ENCODE assay signal across 24 cellular contexts in genomic region chr2:96884299-96885156, GRCh38. TPM values are rescaled to one million over a fixed set of nuclear protein-coding genes. Genes with fewer than 3 reads are reported as not detected.
DNase-seq lines count a peak whose midpoint lies in the region; ATAC-seq and TF ChIP-seq lines count a peak whose summit lies in the region.
"Had no signal": no experiment of that assay in that cellular context is flagged by ENCODE, and none has a peak within 500 bp of the region (broad histone marks: within the 10 kb centered on the region; RNA-seq: fewer than 3 reads in every experiment).

No MANE protein-coding gene starts in this region.

- CTCF ChIA-PET in MCF 10A (lab: Yijun Ruan, JAX), result interaction anchor here (1.0 to 3.5 kb wide), 4 partner anchors 9 to 66 kb away, joined by 3 to 19 read pairs (median 6); no protein-coding TSS in a partner anchor

- no peak overlapping the region for H2BK5ac ChIP-seq in mesenchymal stem cell (ENCODE audit: low read depth, low read length, poor library complexity, severe bottlenecking)

- no peak overlapping the region for H3K4me3 Mint-ChIP-seq in activated naive CD8-positive, alpha-beta T cell treated with anti-CD3 and anti-CD28 coated beads, Interleukin-2, amount 10 ng/mL, durations not matched to agents 7 days and 5 days
- no peak overlapping the region for H3K4me3 Mint-ChIP-seq in activated naive CD8-positive, alpha-beta T cell treated with anti-CD3 and anti-CD28 coated beads for 36 hours
- no peak overlapping the region for H3K4me3 Mint-ChIP-seq in MCF 10A (ENCODE audit: unreplicated experiment)
- H3K4me3 Mint-ChIP-seq: activated naive CD4-positive, alpha-beta T cell treated with anti-CD3 and anti-CD28 coated beads, Interleukin-2, amount 10 ng/mL, durations not matched to agents 7 days and 5 days; stimulated activated naive CD8-positive, alpha-beta T cell treated with anti-CD3 and anti-CD28 coated beads, Interleukin-15, Interleukin-2, amounts not matched to agents 100 ng/mL and 50 ng/mL, for 24 hours had no signal

- peaks cover 1% of the 10 kb centered on the region for H3K4me1 ChIP-seq in mesenchymal stem cell (ENCODE audit: control insufficient read depth, insufficient read depth, low read depth, low read length)

- H2AK5ac ChIP-seq in mesenchymal stem cell (ENCODE audit: low read length, severe bottlenecking), result no peak overlapping the region

- no peaks in the 10 kb centered on the region for H3K4me1 Mint-ChIP-seq in activated naive CD8-positive, alpha-beta T cell treated with anti-CD3 and anti-CD28 coated beads, Interleukin-2, amount 10 ng/mL, durations not matched to agents 7 days and 5 days
- no peaks in the 10 kb centered on the region for H3K4me1 Mint-ChIP-seq in activated naive CD8-positive, alpha-beta T cell treated with anti-CD3 and anti-CD28 coated beads for 36 hours
- H3K4me1 Mint-ChIP-seq in MCF 10A (ENCODE audit: insufficient read depth, unreplicated experiment), result peaks cover 23% of the 10 kb centered on the region

- no peak overlapping the region for H3K23ac ChIP-seq in mesenchymal stem cell (ENCODE audit: low read length in 2 of 2)

- peak overlapping the region; percentile 22 for H4K91ac ChIP-seq in mesenchymal stem cell (ENCODE audit: low read length)

- H3K27ac Mint-ChIP-seq in activated naive CD8-positive, alpha-beta T cell treated with anti-CD3 and anti-CD28 coated beads, Interleukin-2, amount 10 ng/mL, durations not matched to agents 7 days and 5 days, result peak overlapping the region; percentile 22
- no peak overlapping the region for H3K27ac Mint-ChIP-seq in activated naive CD8-positive, alpha-beta T cell treated with anti-CD3 and anti-CD28 coated beads for 36 hours
- no peak overlapping the region for H3K27ac Mint-ChIP-seq in MCF 10A (ENCODE audit: low read depth, unreplicated experiment)
- H3K27ac Mint-ChIP-seq: activated naive CD4-positive, alpha-beta T cell treated with anti-CD3 and anti-CD28 coated beads, Interleukin-2, amount 10 ng/mL, durations not matched to agents 7 days and 5 days; stimulated activated naive CD8-positive, alpha-beta T cell treated with anti-CD3 and anti-CD28 coated beads, Interleukin-15, Interleukin-2, amounts not matched to agents 100 ng/mL and 50 ng/mL, for 24 hours had no signal

- no peak overlapping the region for H3K4me2 ChIP-seq in mesenchymal stem cell (ENCODE audit: low read length, poor library complexity, severe bottlenecking)
- H3K4me2 ChIP-seq: hepatocyte had no signal

- peak overlapping the region in 1 of 2 experiments; percentile 24 for H3K4ac ChIP-seq in mesenchymal stem cell (ENCODE audit: low read depth in 1 of 2, low read length in 2 of 2)

- ATAC-seq in activated naive CD8-positive, alpha-beta T cell treated with anti-CD3 and anti-CD28 coated beads, Interleukin-2, amount 10 ng/mL, durations not matched to agents 7 days and 5 days (ENCODE audit: low read depth), result no peak
- ATAC-seq in GM18519 (IDR thresholded peaks at IDR 0.05; ENCODE audit: low FRiP score, unreplicated experiment) (no peak), left colon (no peak)

- WGBS in mesenchymal stem cell, result 86% methylated on average over 21 of the region's 21 CpGs

- no peak for TF ChIP-seq CTCF in MCF 10A (IDR thresholded peaks at IDR 0.05; ENCODE audit: unreplicated experiment)

- no peak overlapping the region for H2BK12ac ChIP-seq in mesenchymal stem cell (ENCODE audit: low read length in 2 of 2)

- no peaks in the 10 kb centered on the region for H3K9me3 Mint-ChIP-seq in activated naive CD8-positive, alpha-beta T cell treated with anti-CD3 and anti-CD28 coated beads, Interleukin-2, amount 10 ng/mL, durations not matched to agents 7 days and 5 days
- no peaks in the 10 kb centered on the region for H3K9me3 Mint-ChIP-seq in activated naive CD8-positive, alpha-beta T cell treated with anti-CD3 and anti-CD28 coated beads for 36 hours
- no peaks in the 10 kb centered on the region for H3K9me3 Mint-ChIP-seq in MCF 10A (ENCODE audit: unreplicated experiment)
- H3K9me3 Mint-ChIP-seq: activated naive CD4-positive, alpha-beta T cell treated with anti-CD3 and anti-CD28 coated beads, Interleukin-2, amount 10 ng/mL, durations not matched to agents 7 days and 5 days; stimulated activated naive CD8-positive, alpha-beta T cell treated with anti-CD3 and anti-CD28 coated beads, Interleukin-15, Interleukin-2, amounts not matched to agents 100 ng/mL and 50 ng/mL, for 24 hours had no signal

- no TSS peak for BruUV-seq in MCF 10A (replicated peaks; lab: Mats Ljungman, UMichigan)

- no peak for DNase-seq in activated naive CD8-positive, alpha-beta T cell treated with anti-CD3 and anti-CD28 coated beads, Interleukin-2, amount 10 ng/mL, durations not matched to agents 7 days and 5 days
- DNase-seq in activated naive CD8-positive, alpha-beta T cell treated with anti-CD3 and anti-CD28 coated beads for 36 hours, result no peak
- DNase-seq in MCF 10A (ENCODE audit: unreplicated experiment), result peak; percentile 80
- DNase-seq in mesenchymal stem cell, result no peak
- DNase-seq in posterior vena cava (ENCODE audit: low spot score), result no peak
- DNase-seq in left colon, result no peak
- DNase-seq in NCI-H510A (lab: John Stamatoyannopoulos, UW), result no peak
- DNase-seq: activated CD4-positive, alpha-beta T cell treated with anti-CD3 and anti-CD28 coated beads for 4 hours; activated naive CD4-positive, alpha-beta T cell treated with anti-CD3 and anti-CD28 coated beads, Interleukin-2, amount 10 ng/mL, durations not matched to agents 7 days and 5 days; COR-L47; effector CD4-positive, alpha-beta T cell; NCI-H1436 treated with DMSO at 0.1 percent for 48 hours; NCI-H2171 treated with DMSO at 0.1 percent for 48 hours; NCI-H748 treated with DMSO at 0.1 percent for 48 hours; OCI-M1; retina; stimulated activated CD4-positive, alpha-beta T cell treated with anti-CD3 and anti-CD28 coated beads, Interleukin-12 subunit alpha, Interleukin-12 subunit beta, amount 100 ng/mL, for 4 hours; stimulated activated CD4-positive, alpha-beta T cell treated with anti-CD3 and anti-CD28 coated beads, Interleukin-4, amount 100 ng/mL, for 4 hours; T-helper 1 cell; thyroid gland had no signal

- no peak overlapping the region for H2BK15ac ChIP-seq in mesenchymal stem cell (ENCODE audit: low read depth, poor library complexity, severe bottlenecking)

- H3K27me3 Mint-ChIP-seq in activated naive CD8-positive, alpha-beta T cell treated with anti-CD3 and anti-CD28 coated beads, Interleukin-2, amount 10 ng/mL, durations not matched to agents 7 days and 5 days, result no peaks in the 10 kb centered on the region
- H3K27me3 Mint-ChIP-seq in activated naive CD8-positive, alpha-beta T cell treated with anti-CD3 and anti-CD28 coated beads for 36 hours, result no peaks in the 10 kb centered on the region
- H3K27me3 Mint-ChIP-seq in MCF 10A (ENCODE audit: insufficient read depth, unreplicated experiment), result no peaks in the 10 kb centered on the region
- H3K27me3 Mint-ChIP-seq: stimulated activated naive CD8-positive, alpha-beta T cell treated with anti-CD3 and anti-CD28 coated beads, Interleukin-15, Interleukin-2, amounts not matched to agents 100 ng/mL and 50 ng/mL, for 24 hours had no signal

- no peaks in the 10 kb centered on the region for H3K36me3 ChIP-seq in mesenchymal stem cell (ENCODE audit: control insufficient read depth in 1 of 2, insufficient read depth in 2 of 2, low read depth in 1 of 2, low read length in 2 of 2)
- H3K36me3 ChIP-seq: ascending aorta, thyroid gland had no signal

- no peaks in the 10 kb centered on the region for H3K79me1 ChIP-seq in mesenchymal stem cell (replicated peaks; ENCODE audit: low read length, poor library complexity, severe bottlenecking)

- H3K27me3 ChIP-seq in mesenchymal stem cell (ENCODE audit: control insufficient read depth in 1 of 2, insufficient read depth in 1 of 2, low read length in 2 of 2), result peaks cover 24 to 29% of the 10 kb centered on the region in 2 experiments
- H3K27me3 ChIP-seq: ascending aorta, hepatocyte, thyroid gland had no signal

- H3K9ac ChIP-seq in mesenchymal stem cell (ENCODE audit: low read length), result no peak overlapping the region

- H2BK120ac ChIP-seq in mesenchymal stem cell (ENCODE audit: low read depth, low read length), result no peak overlapping the region

- no peak overlapping the region for H3K27ac ChIP-seq in mesenchymal stem cell (ENCODE audit: low read length, poor library complexity, severe bottlenecking)
- H3K27ac ChIP-seq: ascending aorta, hepatocyte, thyroid gland had no signal

- H3K4me3 ChIP-seq in mesenchymal stem cell (ENCODE audit: insufficient read depth in 1 of 2, low read depth in 1 of 2, low read length in 2 of 2), result no peak overlapping the region
- H3K4me3 ChIP-seq: ascending aorta, hepatocyte, thyroid gland had no signal

- no peaks in the 10 kb centered on the region for H3K9me3 ChIP-seq in mesenchymal stem cell (ENCODE audit: control insufficient read depth, low read length)
- H3K9me3 ChIP-seq: ascending aorta, thyroid gland had no signal

- H2AFZ ChIP-seq in mesenchymal stem cell (ENCODE audit: low read depth, low read length), result no peak overlapping the region
- H2AFZ ChIP-seq: hepatocyte had no signal

- POLR2A ChIA-PET in activated naive CD8-positive, alpha-beta T cell treated with anti-CD3 and anti-CD28 coated beads, Interleukin-2, amount 10 ng/mL, durations not matched to agents 7 days and 5 days (lab: Charles Lee), result interaction anchor here (0.6 kb wide), 1 partner anchor 111 kb away, joined by 5 read pairs; no protein-coding TSS in a partner anchor
- POLR2A ChIA-PET in MCF 10A (lab: Yijun Ruan, JAX), result interaction anchor here (0.9 to 1.4 kb wide), 3 partner anchors 13 to 26 kb away, joined by 3 to 7 read pairs (median 5); partner anchors contain the start of gene ANKRD39

- H3K14ac ChIP-seq in mesenchymal stem cell (ENCODE audit: low read length in 2 of 2), result no peak overlapping the region

- H3K18ac ChIP-seq in mesenchymal stem cell (ENCODE audit: low read depth in 1 of 2, low read length in 2 of 2), result peak overlapping the region in 1 of 2 experiments; percentile 8

- no peaks in the 10 kb centered on the region for H3K36me3 Mint-ChIP-seq in activated naive CD8-positive, alpha-beta T cell treated with anti-CD3 and anti-CD28 coated beads, Interleukin-2, amount 10 ng/mL, durations not matched to agents 7 days and 5 days
- no peaks in the 10 kb centered on the region for H3K36me3 Mint-ChIP-seq in activated naive CD8-positive, alpha-beta T cell treated with anti-CD3 and anti-CD28 coated beads for 36 hours
- no peaks in the 10 kb centered on the region for H3K36me3 Mint-ChIP-seq in MCF 10A (ENCODE audit: insufficient read depth, unreplicated experiment)
- H3K36me3 Mint-ChIP-seq: activated naive CD4-positive, alpha-beta T cell treated with anti-CD3 and anti-CD28 coated beads, Interleukin-2, amount 10 ng/mL, durations not matched to agents 7 days and 5 days had no signal

- intact Hi-C loops in MCF 10A (cut with micrococcal nuclease) (no loop called here), posterior vena cava (cut with DNase I) (no loop called here), left colon (cut with DNase I, micrococcal nuclease) (no loop called here)

- no peak overlapping the region for H4K8ac ChIP-seq in mesenchymal stem cell (ENCODE audit: low read length)

RNA-seq across cellular contexts. Expression of gene SEMA4C, which starts 14.6 kb away (rescaled TPM):
- 10 to 100 TPM; 28.8 to 30.6 TPM for total RNA-seq in activated naive CD8-positive, alpha-beta T cell treated with anti-CD3 and anti-CD28 coated beads, Interleukin-2, amount 10 ng/mL, durations not matched to agents 7 days and 5 days
- 1 to 10 TPM; 5.9 to 8.3 TPM for total RNA-seq in activated naive CD8-positive, alpha-beta T cell treated with anti-CD3 and anti-CD28 coated beads for 36 hours
- total RNA-seq in MCF 10A (2022) (16.3 and 22.6 TPM in 2 replicates), posterior vena cava (10 to 100 TPM; 35.0 to 41.6 TPM), left colon (10 to 100 TPM; 13.2 to 17.5 TPM)
- polyA plus RNA-seq in mesenchymal stem cell (2013, experiment 1 of 2), result 20.2 TPM
- polyA plus RNA-seq in mesenchymal stem cell (2013, experiment 2 of 2), result 20.7 TPM

RNA-seq across cellular contexts. Expression of gene ANKRD39, which starts 26.7 kb away (rescaled TPM):
- total RNA-seq in activated naive CD8-positive, alpha-beta T cell treated with anti-CD3 and anti-CD28 coated beads, Interleukin-2, amount 10 ng/mL, durations not matched to agents 7 days and 5 days, result 10 to 100 TPM; 31.2 to 33.9 TPM
- 10 to 100 TPM; 22.7 to 25.2 TPM for total RNA-seq in activated naive CD8-positive, alpha-beta T cell treated with anti-CD3 and anti-CD28 coated beads for 36 hours
- 14.0 and 17.6 TPM in 2 replicates for total RNA-seq in MCF 10A (2022)
- polyA plus RNA-seq in mesenchymal stem cell (2013, experiment 1 of 2), result 11.8 TPM
- 10.8 TPM for polyA plus RNA-seq in mesenchymal stem cell (2013, experiment 2 of 2)
- 10 to 100 TPM; 12.1 to 12.4 TPM for total RNA-seq in posterior vena cava
- 10 to 100 TPM in 1 of 2 donors, 1 to 10 TPM in 1; 9.5 to 11.7 TPM for total RNA-seq in left colon

RNA-seq across cellular contexts. Expression of gene ANKRD23, which starts 40.7 kb away (rescaled TPM):
- total RNA-seq in activated naive CD8-positive, alpha-beta T cell treated with anti-CD3 and anti-CD28 coated beads, Interleukin-2, amount 10 ng/mL, durations not matched to agents 7 days and 5 days, result 10 to 100 TPM; 16.5 to 17.8 TPM
- total RNA-seq in activated naive CD8-positive, alpha-beta T cell treated with anti-CD3 and anti-CD28 coated beads for 36 hours, result 1 to 10 TPM; 2.7 to 3.2 TPM
- 3.4 and 7.6 TPM in 2 replicates for total RNA-seq in MCF 10A (2022)
- polyA plus RNA-seq in mesenchymal stem cell (2013, experiment 1 of 2), result 0.81 TPM
- polyA plus RNA-seq in mesenchymal stem cell (2013, experiment 2 of 2), result 0.89 TPM
- 1 to 10 TPM; 2.9 to 4.3 TPM for total RNA-seq in posterior vena cava
- total RNA-seq in left colon, result 1 to 10 TPM; 3.7 to 4.3 TPM
